In the genomic region with DNA sequence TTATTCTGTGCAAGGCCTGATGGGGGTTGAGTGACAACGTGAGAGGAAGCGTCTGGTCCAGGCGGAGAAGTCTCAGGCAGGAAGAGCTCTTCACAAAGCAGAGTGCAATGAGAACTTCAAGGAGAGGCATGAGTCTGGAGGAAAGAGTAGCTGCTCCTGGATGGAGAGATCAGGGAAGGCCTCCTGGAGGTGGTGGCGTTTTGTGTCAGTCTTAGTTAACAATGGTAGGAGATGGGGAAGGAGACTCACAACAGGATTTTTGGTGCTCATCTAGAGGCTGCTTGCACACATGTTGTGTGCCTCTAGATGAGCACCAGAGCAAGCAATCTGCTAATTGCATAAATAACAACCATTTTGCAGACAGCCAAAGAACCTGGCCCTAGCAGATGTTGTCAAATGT, we compare ENCODE assay signal across 29 cellular contexts.
"Had no signal": no experiment of that assay in that cellular context is flagged by ENCODE, and none has a peak within 500 bp of the region (broad histone marks: within the 10 kb centered on the region; RNA-seq: fewer than 3 reads in every experiment).

No MANE protein-coding gene starts in this region.

- H3K27ac ChIP-seq: stomach, suprapubic skin, testis, thoracic aorta, thyroid gland, tibial artery, tibial nerve, transverse colon, upper lobe of left lung, upper lobe of right lung, uterus, vagina had no signal

- H3K4me3 Mint-ChIP-seq: stimulated activated effector memory CD8-positive, alpha-beta T cell treated with anti-CD3 and anti-CD28 coated beads, Interleukin-12 subunit alpha, Interleukin-12 subunit beta, amount 100 ng/mL, for 72 hours; stimulated activated memory B cell treated with anti-CD40 and anti-IgM and Interleukin-4, amounts not matched to agents 10 μg/mL and 1 μg/mL and 100 μg/mL, for 72 hours; stimulated activated naive B cell treated with anti-CD40 and anti-IgM and Interleukin-4, amounts not matched to agents 10 μg/mL and 1 μg/mL and 100 μg/mL, for 72 hours; stimulated activated naive CD8-positive, alpha-beta T cell treated with anti-CD3 and anti-CD28 coated beads, Interleukin-15, amount 100 ng/mL, for 72 hours; stimulated activated naive CD8-positive, alpha-beta T cell treated with anti-CD3 and anti-CD28 coated beads, Interleukin-15, Interleukin-2, amounts not matched to agents 100 ng/mL and 50 ng/mL, for 24 hours; type B pancreatic cell had no signal

- FAIRE-seq: urothelium cell line had no signal

- H3K27ac Mint-ChIP-seq: stimulated activated effector memory CD8-positive, alpha-beta T cell treated with anti-CD3 and anti-CD28 coated beads, Interleukin-12 subunit alpha, Interleukin-12 subunit beta, amount 100 ng/mL, for 72 hours; stimulated activated memory B cell treated with anti-CD40 and anti-IgM and Interleukin-4, amounts not matched to agents 10 μg/mL and 1 μg/mL and 100 μg/mL, for 72 hours; stimulated activated naive B cell treated with anti-CD40 and anti-IgM and Interleukin-4, amounts not matched to agents 10 μg/mL and 1 μg/mL and 100 μg/mL, for 72 hours; stimulated activated naive CD8-positive, alpha-beta T cell treated with anti-CD3 and anti-CD28 coated beads, Interleukin-15, amount 100 ng/mL, for 72 hours; stimulated activated naive CD8-positive, alpha-beta T cell treated with anti-CD3 and anti-CD28 coated beads, Interleukin-15, Interleukin-2, amounts not matched to agents 100 ng/mL and 50 ng/mL, for 24 hours; type B pancreatic cell had no signal

- DNase-seq: stimulated activated CD4-positive, alpha-beta T cell treated with anti-CD3 and anti-CD28 coated beads, Interleukin-2, amount 100 ng/mL, for 48 hours; stimulated activated CD4-positive, alpha-beta T cell treated with anti-CD3 and anti-CD28 coated beads, Interleukin-4, amount 100 ng/mL, for 1 hour; stimulated activated CD4-positive, alpha-beta T cell treated with anti-CD3 and anti-CD28 coated beads, Interleukin-4, amount 100 ng/mL, for 24 hours; stimulated activated CD4-positive, alpha-beta T cell treated with anti-CD3 and anti-CD28 coated beads, Interleukin-4, amount 100 ng/mL, for 4 hours; stimulated activated CD8-positive, alpha-beta memory T cell treated with anti-CD3 and anti-CD28 coated beads, Interleukin-4, amount 100 ng/mL, for 48 hours; stimulated activated naive B cell treated with anti-CD40 and anti-IgM and Interleukin-4, amounts not matched to agents 10 μg/mL and 1 μg/mL and 100 μg/mL, for 72 hours; stimulated activated naive CD4-positive, alpha-beta T cell; stimulated activated naive CD4-positive, alpha-beta T cell treated with Interleukin-2 at 50 U/mL for 16 hours; stimulated activated naive CD8-positive, alpha-beta T cell treated with anti-CD3 and anti-CD28 coated beads, Interleukin-15, amount 100 ng/mL, for 72 hours; stimulated activated naive CD8-positive, alpha-beta T cell treated with anti-CD3 and anti-CD28 coated beads, Interleukin-15, Interleukin-2, amounts not matched to agents 100 U/mL and 50 U/mL, for 24 hours; stomach; substantia nigra; testis; thyroid gland; tibial artery; transverse colon; trophoblast cell; upper lobe of left lung; upper lobe of right lung; uterus had no signal

- H3K4me1 ChIP-seq: stomach, suprapubic skin, testis, thyroid gland, tibial artery, tibial nerve, transverse colon, upper lobe of left lung, upper lobe of right lung, uterus, vagina had no signal

- ATAC-seq: stimulated activated effector memory CD8-positive, alpha-beta T cell treated with anti-CD3 and anti-CD28 coated beads, Interleukin-12 subunit alpha, Interleukin-12 subunit beta, amount 100 ng/mL, for 72 hours; stimulated activated memory B cell treated with anti-CD40 and anti-IgM and Interleukin-4, amounts not matched to agents 10 μg/mL and 1 μg/mL and 100 μg/mL, for 72 hours; stimulated activated naive B cell treated with anti-CD40 and anti-IgM and Interleukin-4, amounts not matched to agents 10 μg/mL and 1 μg/mL and 100 μg/mL, for 72 hours; stimulated activated naive CD8-positive, alpha-beta T cell treated with anti-CD3 and anti-CD28 coated beads, Interleukin-15, amount 100 ng/mL, for 72 hours; stimulated activated naive CD8-positive, alpha-beta T cell treated with anti-CD3 and anti-CD28 coated beads, Interleukin-15, Interleukin-2, amounts not matched to agents 100 U/mL and 50 U/mL, for 24 hours; upper lobe of right lung had no signal

- H3K4me1 Mint-ChIP-seq: stimulated activated effector memory CD8-positive, alpha-beta T cell treated with anti-CD3 and anti-CD28 coated beads, Interleukin-12 subunit alpha, Interleukin-12 subunit beta, amount 100 ng/mL, for 72 hours; stimulated activated memory B cell treated with anti-CD40 and anti-IgM and Interleukin-4, amounts not matched to agents 10 μg/mL and 1 μg/mL and 100 μg/mL, for 72 hours; stimulated activated naive B cell treated with anti-CD40 and anti-IgM and Interleukin-4, amounts not matched to agents 10 μg/mL and 1 μg/mL and 100 μg/mL, for 72 hours; stimulated activated naive CD8-positive, alpha-beta T cell treated with anti-CD3 and anti-CD28 coated beads, Interleukin-15, amount 100 ng/mL, for 72 hours had no signal

- H3K9me3 Mint-ChIP-seq: stimulated activated effector memory CD8-positive, alpha-beta T cell treated with anti-CD3 and anti-CD28 coated beads, Interleukin-12 subunit alpha, Interleukin-12 subunit beta, amount 100 ng/mL, for 72 hours; stimulated activated memory B cell treated with anti-CD40 and anti-IgM and Interleukin-4, amounts not matched to agents 10 μg/mL and 1 μg/mL and 100 μg/mL, for 72 hours; stimulated activated naive B cell treated with anti-CD40 and anti-IgM and Interleukin-4, amounts not matched to agents 10 μg/mL and 1 μg/mL and 100 μg/mL, for 72 hours; stimulated activated naive CD8-positive, alpha-beta T cell treated with anti-CD3 and anti-CD28 coated beads, Interleukin-15, amount 100 ng/mL, for 72 hours; stimulated activated naive CD8-positive, alpha-beta T cell treated with anti-CD3 and anti-CD28 coated beads, Interleukin-15, Interleukin-2, amounts not matched to agents 100 ng/mL and 50 ng/mL, for 24 hours; type B pancreatic cell had no signal

- H3K36me3 ChIP-seq: stomach, suprapubic skin, thoracic aorta, thyroid gland, tibial artery, tibial nerve, transverse colon, upper lobe of left lung, upper lobe of right lung, uterus, vagina had no signal

- H3K36me3 Mint-ChIP-seq: stimulated activated effector memory CD8-positive, alpha-beta T cell treated with anti-CD3 and anti-CD28 coated beads, Interleukin-12 subunit alpha, Interleukin-12 subunit beta, amount 100 ng/mL, for 72 hours; stimulated activated memory B cell treated with anti-CD40 and anti-IgM and Interleukin-4, amounts not matched to agents 10 μg/mL and 1 μg/mL and 100 μg/mL, for 72 hours; stimulated activated naive B cell treated with anti-CD40 and anti-IgM and Interleukin-4, amounts not matched to agents 10 μg/mL and 1 μg/mL and 100 μg/mL, for 72 hours; type B pancreatic cell had no signal

- H3K9me3 ChIP-seq: stomach, suprapubic skin, testis, thoracic aorta, thyroid gland, tibial artery, tibial nerve, transverse colon, upper lobe of left lung, upper lobe of right lung, uterus, vagina had no signal

- H3K4me3 ChIP-seq: stomach, suprapubic skin, testis, thoracic aorta, thyroid gland, tibial artery, tibial nerve, transverse colon, upper lobe of left lung, upper lobe of right lung, uterus, vagina had no signal

- H3K27me3 Mint-ChIP-seq: stimulated activated memory B cell treated with anti-CD40 and anti-IgM and Interleukin-4, amounts not matched to agents 10 μg/mL and 1 μg/mL and 100 μg/mL, for 72 hours; stimulated activated naive B cell treated with anti-CD40 and anti-IgM and Interleukin-4, amounts not matched to agents 10 μg/mL and 1 μg/mL and 100 μg/mL, for 72 hours; stimulated activated naive CD8-positive, alpha-beta T cell treated with anti-CD3 and anti-CD28 coated beads, Interleukin-15, amount 100 ng/mL, for 72 hours; stimulated activated naive CD8-positive, alpha-beta T cell treated with anti-CD3 and anti-CD28 coated beads, Interleukin-15, Interleukin-2, amounts not matched to agents 100 ng/mL and 50 ng/mL, for 24 hours had no signal

- H3K27me3 ChIP-seq: stomach, suprapubic skin, testis, thyroid gland, tibial artery, tibial nerve, transverse colon, upper lobe of left lung, upper lobe of right lung, uterus, vagina had no signal
